6 cellular contexts compared by ENCODE assay signal in the genomic region with DNA sequence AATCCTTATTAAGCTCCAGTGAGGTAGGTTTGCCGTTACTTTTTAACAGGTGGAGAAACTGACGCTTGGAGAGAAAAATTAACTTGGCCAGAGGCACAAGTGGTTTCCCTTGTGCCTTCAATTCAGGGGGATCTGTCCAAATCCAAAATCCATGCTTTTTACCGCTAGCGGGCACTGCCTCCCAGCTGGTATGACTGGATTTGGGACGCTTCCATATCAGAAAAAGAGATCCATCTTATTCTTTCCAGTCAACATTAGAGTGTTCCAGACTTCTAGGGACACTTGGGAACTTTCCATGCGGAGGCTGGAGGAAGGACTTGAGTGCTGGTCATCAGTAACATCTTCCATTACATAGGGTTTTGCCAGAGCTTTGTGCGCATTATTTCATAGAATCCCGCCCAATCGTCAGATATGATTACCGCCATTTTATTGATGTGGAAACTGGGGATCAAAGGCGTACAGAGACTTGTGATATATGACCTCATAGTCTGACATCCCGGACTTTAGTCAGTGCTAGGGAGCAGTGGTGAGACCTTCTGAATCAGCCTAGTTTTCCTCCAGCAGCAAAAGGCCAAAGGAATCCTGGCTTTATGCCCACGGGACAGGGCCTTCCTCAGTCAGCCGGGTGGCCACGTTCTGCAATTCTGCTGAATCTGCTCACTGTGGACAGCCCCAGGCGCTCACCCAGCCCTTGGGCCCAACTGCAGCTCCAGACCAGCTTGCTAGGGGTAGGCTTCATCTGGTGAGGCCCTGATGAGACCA. TPM values are rescaled to one million over a fixed set of nuclear protein-coding genes. Genes with fewer than 3 reads are reported as not detected.
A peak's percentile ranks its signal among the peaks of the same experiment; 100 is the strongest.
DNase-seq lines count a peak whose midpoint lies in the region; ATAC-seq and TF ChIP-seq lines count a peak whose summit lies in the region.

No MANE protein-coding gene starts in this region.

- H3K4me3 ChIP-seq in KMS-11 (IDR thresholded peaks at IDR 0.05; ENCODE audit: insufficient read depth, low read depth, low read length) (no peak overlapping the region), ovary (no peak overlapping the region)

- TF ChIP-seq POLR2A in ovary (IDR thresholded peaks at IDR 0.05) = no peak

- 82 to 83% (median 83%) methylated on average over 16 of the region's 16 CpGs for WGBS in ovary, 3 donors

- no peaks in the 10 kb centered on the region; the same call in 1 of the 2 replicates for H3K79me2 ChIP-seq in KMS-11 (ENCODE audit: insufficient read depth, low read depth)

- intact Hi-C loops in ovary (cut with DNase I) = loop anchor here in 2 of 4 donors (5.0 to 10.0 kb wide), 3 partner anchors 91 to 131 kb away; a partner anchor contains a TSS

- TF ChIP-seq CTCF in KMS-11 (conservative IDR thresholded peaks at IDR 0.05; ENCODE audit: low read depth, low read length) = no peak
- TF ChIP-seq CTCF in ovary (IDR thresholded peaks at IDR 0.05) = no peak

- no peak for TF ChIP-seq EP300 in ovary (IDR thresholded peaks at IDR 0.05)

- H3K9me3 ChIP-seq in ovary = no peaks in the 10 kb centered on the region

- H4K20me1 ChIP-seq in KMS-11 (ENCODE audit: insufficient read depth) = no peaks in the 10 kb centered on the region

- DNase-seq in caudate nucleus (lab: John Stamatoyannopoulos, UW) = peak in 2 of 61 donors; percentile 11 to 40
- peak in 3 of 5 donors; percentile 27 to 47 (median 41) for DNase-seq in ovary
- DNase-seq in A172 (ENCODE audit: low spot score) = no peak

- peak overlapping the region; percentile 97 for H3K4me2 ChIP-seq in KMS-11

- H3K36me3 ChIP-seq in KMS-11 (ENCODE audit: insufficient read depth) (no peaks in the 10 kb centered on the region), ovary (no peaks in the 10 kb centered on the region)

- H3K4me1 ChIP-seq in KMS-11 (ENCODE audit: low read depth, poor library complexity, severe bottlenecking) (peaks cover 91% of the 10 kb centered on the region), ovary (ENCODE audit: insufficient read depth) (no peaks in the 10 kb centered on the region)

- H3K27me3 ChIP-seq in KMS-11 (ENCODE audit: insufficient read depth, low read depth) = no peaks in the 10 kb centered on the region
- H3K27me3 ChIP-seq in ovary = no peaks in the 10 kb centered on the region

- ATAC-seq in GM18907 (IDR thresholded peaks at IDR 0.05; ENCODE audit: unreplicated experiment) (no peak), GM19455 (IDR thresholded peaks at IDR 0.05; ENCODE audit: unreplicated experiment) (no peak)

- peak overlapping the region; percentile 97; the same call in 1 of the 2 replicates for H3K9ac ChIP-seq in KMS-11

- peak overlapping the region; percentile 85; the same call in 1 of the 2 replicates for H2AFZ ChIP-seq in KMS-11 (ENCODE audit: low read depth)

- H3K27ac ChIP-seq in KMS-11 (peak overlapping the region; percentile 87; the same call in 1 of the 2 replicates), caudate nucleus (ENCODE audit: low read depth, low read length) (peak overlapping the region; percentile 96), ovary (no peak overlapping the region)

RNA-seq across cellular contexts. Expression of a gene that starts 1.1 kb away (rescaled TPM):
- total RNA-seq in ovary = 10 to 100 TPM; 20.3 to 40.9 (median 35.1) TPM
- 100 to 1,000 TPM in 1 of 2 donors, 10 to 100 TPM in 1; 23.2 to 108 TPM for polyA plus RNA-seq in ovary
- 118 and 162 TPM in 2 replicates for total RNA-seq in A172 (2014; rRNA removed; shearing (Covaris generic))

RNA-seq across cellular contexts. Expression of a gene that starts 45.0 kb away (rescaled TPM):
- 10 to 100 TPM; 26.0 to 55.4 (median 42.6) TPM for total RNA-seq in ovary
- 10 to 100 TPM; 28.7 to 74.9 TPM for polyA plus RNA-seq in ovary
- 123 and 139 TPM in 2 replicates for total RNA-seq in A172 (2014; rRNA removed; shearing (Covaris generic))

RNA-seq across cellular contexts. Expression of a gene that starts 55.9 kb away (rescaled TPM):
- total RNA-seq in ovary = 1 to 10 TPM in 5 of 7 donors, under 1 TPM in 2; 0.61 to 3.6 (median 2.1) TPM
- 10 to 100 TPM in 1 of 2 donors, 1 to 10 TPM in 1; 1.6 to 11.1 TPM for polyA plus RNA-seq in ovary
- 0.07 TPM in 1 of 2 replicates, not detected in the other for total RNA-seq in A172 (2014; rRNA removed; shearing (Covaris generic))

Comparison
In these comparisons a context has a peak if more than half of its experiments do, and no peak if none do; other contexts are left out.
1. H3K27ac ChIP-seq: peak in KMS-11 (single experiment) and caudate nucleus (single experiment); none in ovary (0 of 2).